In the genomic region with DNA sequence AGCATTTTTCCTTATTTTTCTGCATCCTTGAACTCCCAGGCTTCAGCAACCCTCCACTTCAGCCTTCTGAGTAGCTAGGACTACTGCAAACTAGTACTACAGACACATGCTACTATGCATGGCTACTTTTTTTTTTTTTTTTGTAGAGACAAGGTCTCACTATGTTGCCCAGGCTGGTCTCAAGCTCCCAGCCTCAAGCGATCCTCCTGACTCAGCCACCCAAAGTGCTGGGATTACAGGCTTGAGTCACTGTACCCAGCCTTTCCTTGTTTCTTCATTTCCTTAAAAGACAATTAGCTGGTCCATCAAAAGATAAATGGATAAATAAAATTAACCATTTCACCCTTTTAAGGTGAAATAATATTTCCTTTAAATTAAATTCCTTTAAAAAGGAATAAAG, we compare ENCODE assay signal across 17 cellular contexts.
DNase-seq lines count a peak whose midpoint lies in the region; ATAC-seq and TF ChIP-seq lines count a peak whose summit lies in the region.
"Had no signal": no experiment of that assay in that cellular context is flagged by ENCODE, and none has a peak within 500 bp of the region (broad histone marks: within the 10 kb centered on the region; RNA-seq: fewer than 3 reads in every experiment).

No MANE protein-coding gene starts in this region.

- POLR2A ChIA-PET in MCF 10A (lab: Yijun Ruan, JAX), result no interaction called here

- H3K23ac ChIP-seq in trophoblast cell (ENCODE audit: low read length), result no peak overlapping the region

- no peak overlapping the region for H3K4me3 Mint-ChIP-seq in MCF 10A (ENCODE audit: unreplicated experiment)
- no peak overlapping the region for H3K4me3 Mint-ChIP-seq in activated T-cell treated with anti-CD3 and anti-CD28 coated beads, Interleukin-2, amount 50 U/mL, for 72 hours
- H3K4me3 Mint-ChIP-seq: CD4-positive, alpha-beta T cell; GM23338 had no signal

- H3K9me3 Mint-ChIP-seq in MCF 10A (ENCODE audit: unreplicated experiment), result no peaks in the 10 kb centered on the region
- no peaks in the 10 kb centered on the region for H3K9me3 Mint-ChIP-seq in activated T-cell treated with anti-CD3 and anti-CD28 coated beads, Interleukin-2, amount 50 U/mL, for 72 hours
- H3K9me3 Mint-ChIP-seq: CD4-positive, alpha-beta T cell; GM23338 had no signal

- H3K9me3 ChIP-seq in breast epithelium (no peaks in the 10 kb centered on the region), trophoblast cell (ENCODE audit: insufficient read depth, low read depth, low read length) (no peaks in the 10 kb centered on the region)
- H3K9me3 ChIP-seq: A549, Caco-2 had no signal

- H2BK120ac ChIP-seq in trophoblast cell (ENCODE audit: insufficient read depth, low read length, poor library complexity), result no peak overlapping the region

- no peak overlapping the region for H4K91ac ChIP-seq in trophoblast cell (ENCODE audit: low read depth, low read length)

- H2AFZ ChIP-seq in trophoblast cell (ENCODE audit: insufficient read depth, low read length, poor library complexity), result no peak overlapping the region
- H2AFZ ChIP-seq: GM23338 had no signal

- no peak overlapping the region for H3K4me2 ChIP-seq in trophoblast cell (ENCODE audit: low read length)
- H3K4me2 ChIP-seq: A549, GM23338 had no signal

- no peak overlapping the region for H3K14ac ChIP-seq in trophoblast cell (ENCODE audit: low read length)

- H3K4ac ChIP-seq in trophoblast cell (ENCODE audit: low read depth, low read length), result no peak overlapping the region

- no CpG with 5 or more reads among the region's 1 CpG for WGBS in trophoblast cell (ENCODE audit: extremely low coverage, insufficient coverage, insufficient read length)

- no peak for ATAC-seq in activated T-cell treated with anti-CD3 and anti-CD28 coated beads, Interleukin-2, amount 50 U/mL, for 72 hours (replicated peaks in 1 of 2)
- ATAC-seq: A549, GM23338 had no signal

- H4K8ac ChIP-seq in trophoblast cell (ENCODE audit: low read depth, low read length), result no peak overlapping the region

- no peak overlapping the region for H4K12ac ChIP-seq in trophoblast cell (ENCODE audit: low read depth, low read length)

- H3K27ac ChIP-seq in breast epithelium (no peak overlapping the region), epithelial cell of prostate (peak overlapping the region; percentile 24), trophoblast cell (ENCODE audit: low read depth, low read length) (no peak overlapping the region)
- H3K27ac ChIP-seq: 22Rv1, A549, C4-2B had no signal

- in situ Hi-C loops in GM13976 (cut with MboI; ENCODE audit: low sequenced_read_pairs, unreplicated experiment), result no loop called here

- no peaks in the 10 kb centered on the region for H3K4me1 Mint-ChIP-seq in MCF 10A (ENCODE audit: insufficient read depth, unreplicated experiment)
- H3K4me1 Mint-ChIP-seq in activated T-cell treated with anti-CD3 and anti-CD28 coated beads, Interleukin-2, amount 50 U/mL, for 72 hours (ENCODE audit: low read depth), result no peaks in the 10 kb centered on the region
- H3K4me1 Mint-ChIP-seq: GM23338 had no signal

- no TSS peak for BruUV-seq in MCF 10A (replicated peaks; lab: Mats Ljungman, UMichigan)

- H3K9ac ChIP-seq in trophoblast cell (ENCODE audit: low read length), result no peak overlapping the region

- DNase-seq in MCF 10A (ENCODE audit: unreplicated experiment) (peak; percentile 18), breast epithelium (ENCODE audit: low spot score in 2 of 2) (no peak), epithelial cell of prostate (ENCODE audit: low read depth, low spot score) (no peak), trophoblast cell (peak; percentile 71 to 74), NCI-H2081 (lab: John Stamatoyannopoulos, UW) (no peak), GM13976 (ENCODE audit: low spot score) (no peak)
- no peak for DNase-seq in activated T-cell treated with anti-CD3 and anti-CD28 coated beads, Interleukin-2, amount 50 U/mL, for 72 hours
- DNase-seq: AML-193; Caco-2; CD4-positive, alpha-beta T cell; DMS79; GF-D8; HCEC 1CT had no signal

- H3K36me3 ChIP-seq in breast epithelium (no peaks in the 10 kb centered on the region), trophoblast cell (ENCODE audit: control insufficient read depth in 1 of 2, insufficient read depth in 2 of 2, low read length in 2 of 2) (no peaks in the 10 kb centered on the region)

- no peak overlapping the region for H3K27ac Mint-ChIP-seq in MCF 10A (ENCODE audit: low read depth, unreplicated experiment)
- no peak overlapping the region for H3K27ac Mint-ChIP-seq in activated T-cell treated with anti-CD3 and anti-CD28 coated beads, Interleukin-2, amount 50 U/mL, for 72 hours
- H3K27ac Mint-ChIP-seq: CD4-positive, alpha-beta T cell; GM23338 had no signal

- no peak overlapping the region for H3K18ac ChIP-seq in trophoblast cell (ENCODE audit: low read length)

- no peak overlapping the region for H2BK5ac ChIP-seq in trophoblast cell (ENCODE audit: low read depth, low read length, poor library complexity)

- no peaks in the 10 kb centered on the region for H3K36me3 Mint-ChIP-seq in MCF 10A (ENCODE audit: insufficient read depth, unreplicated experiment)
- H3K36me3 Mint-ChIP-seq in activated T-cell treated with anti-CD3 and anti-CD28 coated beads, Interleukin-2, amount 50 U/mL, for 72 hours (ENCODE audit: insufficient read depth in 2 of 2), result no peaks in the 10 kb centered on the region

- H3K79me2 ChIP-seq in trophoblast cell (ENCODE audit: control insufficient read depth, insufficient read depth, low read length, poor library complexity), result no peaks in the 10 kb centered on the region

- H3K4me1 ChIP-seq in breast epithelium (no peaks in the 10 kb centered on the region), trophoblast cell (ENCODE audit: control insufficient read depth in 1 of 2, insufficient read depth in 2 of 2, low read length in 2 of 2) (peaks cover 9 to 19% of the 10 kb centered on the region in 2 experiments)
- H3K4me1 ChIP-seq: A549 had no signal

- no peak overlapping the region for H2BK12ac ChIP-seq in trophoblast cell (ENCODE audit: low read length)

- no peak for TF ChIP-seq POLR2A in breast epithelium (IDR thresholded peaks at IDR 0.05)

- peaks cover 6% of the 10 kb centered on the region for H3K79me1 ChIP-seq in trophoblast cell (ENCODE audit: low read length)

- TF ChIP-seq CTCF in MCF 10A (IDR thresholded peaks at IDR 0.05; ENCODE audit: unreplicated experiment) (no peak), breast epithelium (IDR thresholded peaks at IDR 0.05) (no peak), GM13976 (IDR thresholded peaks at IDR 0.05; ENCODE audit: borderline replicate concordance, control extremely low read depth, extremely low read depth, insufficient read depth, missing control alignments) (no peak)

- H3K27me3 ChIP-seq in breast epithelium, result no peaks in the 10 kb centered on the region
- no peaks in the 10 kb centered on the region for H3K27me3 ChIP-seq in trophoblast cell (ENCODE audit: insufficient read depth, low read length)

- intact Hi-C loops in MCF 10A (cut with micrococcal nuclease) (no loop called here), breast epithelium (cut with DNase I; ENCODE audit: low total_unique reads) (no loop called here)

- CTCF ChIA-PET in MCF 10A (lab: Yijun Ruan, JAX), result interaction anchor here (0.6 to 0.7 kb wide), 3 partner anchors 51 to 416 kb away, joined by 3 to 5 read pairs (median 3); no protein-coding TSS in a partner anchor

- H3K4me3 ChIP-seq in breast epithelium (no peak overlapping the region), trophoblast cell (ENCODE audit: low read depth, low read length) (no peak overlapping the region)
- H3K4me3 ChIP-seq: A549, GM23338 had no signal

- H2AK5ac ChIP-seq in trophoblast cell (ENCODE audit: low read length), result no peak overlapping the region

- no peaks in the 10 kb centered on the region for H3K27me3 Mint-ChIP-seq in MCF 10A (ENCODE audit: insufficient read depth, unreplicated experiment)
- H3K27me3 Mint-ChIP-seq in activated T-cell treated with anti-CD3 and anti-CD28 coated beads, Interleukin-2, amount 50 U/mL, for 72 hours (ENCODE audit: low read depth), result peaks cover 15% of the 10 kb centered on the region

Comparison
In these comparisons a context has a peak if more than half of its experiments do, and no peak if none do; other contexts are left out.
1. DNase-seq: peak in MCF 10A (single experiment) and trophoblast cell (2 of 2); none in breast epithelium (0 of 2), epithelial cell of prostate (single experiment), NCI-H2081 (0 of 2), GM13976 (single experiment) and activated T-cell treated with anti-CD3 and anti-CD28 coated beads, Interleukin-2, amount 50 U/mL, for 72 hours (0 of 2).